Comparison of ENCODE assay signal across 1 cellular context in genomic region chrX:40694833-40695232, GRCh38.
TF ChIP-seq lines count a peak whose summit lies in the region.

No MANE protein-coding gene starts in this region.

TF ChIP-seq in A549, 52 proteins besides CTCF, POLR2A, EP300 and RAD21 (continued from another document):
- TF ChIP-seq ATOH8 (CRISPR knock-in tag; IDR thresholded peaks at IDR 0.05; ENCODE audit: low read depth) = no peak
- TF ChIP-seq NR3C1 (IDR thresholded peaks at IDR 0.05) = no peak
- TF ChIP-seq ZC3H11A (IDR thresholded peaks at IDR 0.05) = no peak
- TF ChIP-seq KDM5A (IDR thresholded peaks at IDR 0.05) = no peak
